ENCODE assay signal across 1 cellular context in the genomic region with DNA sequence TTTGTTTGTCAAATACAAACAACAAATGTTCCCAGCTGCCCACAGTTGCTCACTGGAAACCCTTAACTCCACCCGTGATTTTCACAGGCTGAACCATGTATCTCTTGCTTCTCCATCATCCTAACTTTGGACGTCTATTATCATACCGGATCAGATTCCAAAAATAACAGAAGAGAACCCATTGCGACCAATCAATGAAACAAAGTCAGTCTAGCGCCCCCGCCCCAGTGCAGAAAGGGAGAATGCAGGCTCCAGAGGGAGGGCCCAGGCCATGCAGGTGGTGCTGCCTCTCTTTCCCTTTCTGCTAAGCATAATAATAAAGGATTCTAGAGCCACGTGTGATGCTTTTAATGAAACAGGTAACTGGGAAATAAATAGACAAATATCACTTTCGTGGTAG.
TF ChIP-seq lines count a peak whose summit lies in the region.

No MANE protein-coding gene starts in this region.

TF ChIP-seq in IMR-90, 13 proteins besides CTCF, POLR2A, EP300 and RAD21 (continued from another document):
- no peak for TF ChIP-seq MXI1 (IDR thresholded peaks at IDR 0.05; ENCODE audit: borderline replicate concordance, low read depth, low read length)
- TF ChIP-seq MAZ (IDR thresholded peaks at IDR 0.05; ENCODE audit: borderline replicate concordance, low read depth, low read length) = no peak
- TF ChIP-seq RCOR1 (IDR thresholded peaks at IDR 0.05; ENCODE audit: insufficient replicate concordance, low read length) = no peak
- TF ChIP-seq SMC3 (IDR thresholded peaks at IDR 0.05; ENCODE audit: low read depth, low read length) = no peak
